In the genomic region with DNA sequence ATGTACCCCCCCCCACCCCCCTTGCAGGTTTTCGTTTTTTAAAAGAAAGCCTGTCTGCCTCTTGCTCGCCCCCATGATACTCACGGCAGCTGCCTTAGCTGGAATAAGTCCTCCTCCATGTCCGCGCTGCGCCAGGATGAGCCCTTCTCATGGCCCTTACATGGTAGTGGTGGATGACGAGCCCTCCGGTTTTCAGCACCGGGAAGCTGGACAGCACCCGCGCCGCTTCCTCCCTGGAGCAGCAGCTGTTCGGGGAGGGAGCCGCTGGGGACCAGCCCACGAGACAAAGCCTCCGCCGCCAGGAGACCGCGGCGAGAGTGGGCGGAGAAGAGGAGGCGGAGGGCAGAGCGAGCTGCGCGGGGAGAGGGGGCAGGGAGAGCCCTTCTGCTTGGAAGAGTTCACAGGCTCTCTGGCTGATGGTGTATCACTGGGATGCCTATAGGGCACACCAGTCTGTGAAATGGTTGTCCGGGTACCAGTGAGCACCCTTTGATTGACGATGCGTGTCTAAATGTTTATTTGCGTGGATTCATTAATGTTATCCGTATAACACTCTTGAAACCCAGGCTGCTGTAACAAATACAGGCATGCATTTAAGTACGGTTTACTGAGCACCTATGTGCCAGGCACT, we compare ENCODE assay signal across 8 cellular contexts. TPM values are rescaled to one million over a fixed set of nuclear protein-coding genes. Genes with fewer than 3 reads are reported as not detected.
DNase-seq lines count a peak whose midpoint lies in the region; ATAC-seq, FAIRE-seq and TF ChIP-seq lines count a peak whose summit lies in the region.

A gene with protein sequence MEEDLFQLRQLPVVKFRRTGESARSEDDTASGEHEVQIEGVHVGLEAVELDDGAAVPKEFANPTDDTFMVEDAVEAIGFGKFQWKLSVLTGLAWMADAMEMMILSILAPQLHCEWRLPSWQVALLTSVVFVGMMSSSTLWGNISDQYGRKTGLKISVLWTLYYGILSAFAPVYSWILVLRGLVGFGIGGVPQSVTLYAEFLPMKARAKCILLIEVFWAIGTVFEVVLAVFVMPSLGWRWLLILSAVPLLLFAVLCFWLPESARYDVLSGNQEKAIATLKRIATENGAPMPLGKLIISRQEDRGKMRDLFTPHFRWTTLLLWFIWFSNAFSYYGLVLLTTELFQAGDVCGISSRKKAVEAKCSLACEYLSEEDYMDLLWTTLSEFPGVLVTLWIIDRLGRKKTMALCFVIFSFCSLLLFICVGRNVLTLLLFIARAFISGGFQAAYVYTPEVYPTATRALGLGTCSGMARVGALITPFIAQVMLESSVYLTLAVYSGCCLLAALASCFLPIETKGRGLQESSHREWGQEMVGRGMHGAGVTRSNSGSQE (minus strand): TSS at position 319 of the 631 bp plus-strand sequence. CDS start 200 bp downstream, at position 119.

- H3K4me3 ChIP-seq in pancreas: peak within 1 kb of the TSS in 1 of 4 donors; percentile 13

- no peak for TF ChIP-seq CTCF in D721Med (IDR thresholded peaks at IDR 0.05; ENCODE audit: insufficient read depth, missing control alignments)
- TF ChIP-seq CTCF in pancreas (IDR thresholded peaks at IDR 0.05): no peak

- no peak within 1 kb of the TSS for H3K27ac ChIP-seq in pancreas

- FAIRE-seq in D721Med (lab: Jason Lieb, UNC): no peak
- FAIRE-seq in RCC 7860 (lab: Jason Lieb, UNC): no peak
- no peak for FAIRE-seq in pancreas (lab: Jason Lieb, UNC)

- no peak for TF ChIP-seq POLR2A in GM18505 (IDR thresholded peaks at IDR 0.05; ENCODE audit: borderline replicate concordance, extremely low read depth, insufficient read depth, insufficient read length)

- intact Hi-C loops in cardiac septum (cut with DNase I) (no loop called here), pancreas (cut with DNase I) (no loop called here)

- 4% methylated on average over 31 of the region's 31 CpGs for WGBS in pancreas, 2 donors

- no peaks in the 10 kb centered on the region for H3K27me3 ChIP-seq in pancreas

- peak; percentile 20 for ATAC-seq in activated naive CD8-positive, alpha-beta T cell treated with anti-CD3 and anti-CD28 coated beads, Interleukin-2, amount 50 U/mL, for 24 hours
- ATAC-seq in pancreas (peak; percentile 82 to 99 (median 96)), HG03196 (IDR thresholded peaks at IDR 0.05; ENCODE audit: unreplicated experiment) (no peak), GM18505 (IDR thresholded peaks at IDR 0.05; ENCODE audit: unreplicated experiment) (no peak)

- H3K4me3 Mint-ChIP-seq in activated naive CD8-positive, alpha-beta T cell treated with anti-CD3 and anti-CD28 coated beads, Interleukin-2, amount 50 U/mL, for 24 hours: no peak within 1 kb of the TSS

- no peaks in the 10 kb centered on the region for H3K36me3 Mint-ChIP-seq in activated naive CD8-positive, alpha-beta T cell treated with anti-CD3 and anti-CD28 coated beads, Interleukin-2, amount 50 U/mL, for 24 hours (ENCODE audit: low read depth)

- no peaks in the 10 kb centered on the region for H3K4me1 ChIP-seq in pancreas

- H3K27me3 Mint-ChIP-seq in activated naive CD8-positive, alpha-beta T cell treated with anti-CD3 and anti-CD28 coated beads, Interleukin-2, amount 50 U/mL, for 24 hours: peaks cover 31% of the 10 kb centered on the region

- DNase-seq in D721Med (ENCODE audit: insufficient read length, low spot score) (peak; percentile 40), LHCN-M2 (ENCODE audit: low read depth) (peak; percentile 78), RCC 7860 (ENCODE audit: low spot score) (peak; percentile 15), cardiac septum (ENCODE audit: low spot score) (peak; percentile 90), pancreas (peak; percentile 54 to 91 (median 77))
- DNase-seq in activated naive CD8-positive, alpha-beta T cell treated with anti-CD3 and anti-CD28 coated beads, Interleukin-2, amount 50 U/mL, for 24 hours: peak; percentile 41

- no peaks in the 10 kb centered on the region for H3K9me3 Mint-ChIP-seq in activated naive CD8-positive, alpha-beta T cell treated with anti-CD3 and anti-CD28 coated beads, Interleukin-2, amount 50 U/mL, for 24 hours

- H3K4me1 Mint-ChIP-seq in activated naive CD8-positive, alpha-beta T cell treated with anti-CD3 and anti-CD28 coated beads, Interleukin-2, amount 50 U/mL, for 24 hours: peaks cover 2% of the 10 kb centered on the region

- H3K27ac Mint-ChIP-seq in activated naive CD8-positive, alpha-beta T cell treated with anti-CD3 and anti-CD28 coated beads, Interleukin-2, amount 50 U/mL, for 24 hours: no peak within 1 kb of the TSS

- no peaks in the 10 kb centered on the region for H3K9me3 ChIP-seq in pancreas

- H3K36me3 ChIP-seq in pancreas: no peaks in the 10 kb centered on the region

RNA-seq across cellular contexts. Expression of the gene that starts here (rescaled TPM):
- not detected in 2 replicates for total RNA-seq in LHCN-M2 (2014; rRNA removed)
- polyA plus RNA-seq in LHCN-M2 (2012): not detected
- total RNA-seq in cardiac septum: 1.9 TPM
- 1 to 10 TPM in 3 of 6 donors, under 1 TPM in 3; 0.13 to 2.3 (median 0.71) TPM for total RNA-seq in pancreas
- 1 to 10 TPM in 1 of 2 donors, under 1 TPM in 1; 0.68 to 4.3 TPM for polyA plus RNA-seq in pancreas

Comparison
In these comparisons a context has a peak if more than half of its experiments do, and no peak if none do; other contexts are left out.
1. Peak in DNase-seq in LHCN-M2; RNA of the gene not detected or under 1 TPM.
2. DNase-seq: peak in every context shown above with its lines; median percentile 90 in cardiac septum; 78 in LHCN-M2; 77 in pancreas; 41 in activated naive CD8-positive, alpha-beta T cell treated with anti-CD3 and anti-CD28 coated beads, Interleukin-2, amount 50 U/mL, for 24 hours; 40 in D721Med; 15 in RCC 7860.
3. ATAC-seq: peak in activated naive CD8-positive, alpha-beta T cell treated with anti-CD3 and anti-CD28 coated beads, Interleukin-2, amount 50 U/mL, for 24 hours (single experiment) and pancreas (4 of 4); none in HG03196 (single experiment) and GM18505 (single experiment).